Comparison of ENCODE assay signal across 22 cellular contexts in the genomic region with DNA sequence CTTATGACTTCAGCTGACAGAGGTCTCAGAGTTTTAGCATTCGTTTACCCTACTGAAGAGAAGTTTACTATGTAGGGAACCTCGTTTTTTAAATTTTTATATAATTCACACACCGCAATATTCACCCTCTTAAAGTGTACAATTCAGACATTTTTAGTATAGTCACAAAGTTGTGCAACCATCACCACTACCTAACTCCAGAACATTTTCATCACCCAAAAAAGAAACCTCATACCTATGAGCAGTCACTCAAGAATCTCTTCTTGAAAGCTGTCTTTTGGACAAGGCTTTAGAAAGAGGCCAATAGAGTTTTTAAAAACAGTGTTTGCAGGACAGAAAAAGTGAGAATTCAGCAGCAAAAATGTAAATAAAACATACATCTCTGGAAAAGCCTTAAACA.
"Had no signal": no experiment of that assay in that cellular context is flagged by ENCODE, and none has a peak within 500 bp of the region (broad histone marks: within the 10 kb centered on the region; RNA-seq: fewer than 3 reads in every experiment).

No MANE protein-coding gene starts in this region.

- ATAC-seq: activated CD8-positive, alpha-beta memory T cell treated with anti-CD3 and anti-CD28 coated beads, Interleukin-2, amount 10 ng/mL, durations not matched to agents 7 days and 5 days; activated CD8-positive, alpha-beta T cell treated with anti-CD3 and anti-CD28 coated beads for 36 hours; heart right ventricle; left colon; pancreas; psoas muscle; stimulated activated naive CD8-positive, alpha-beta T cell treated with anti-CD3 and anti-CD28 coated beads, Interleukin-15, Interleukin-2, amounts not matched to agents 100 U/mL and 50 U/mL, for 24 hours had no signal

- H3K4me3 Mint-ChIP-seq: activated CD8-positive, alpha-beta memory T cell treated with anti-CD3 and anti-CD28 coated beads, Interleukin-2, amount 10 ng/mL, durations not matched to agents 7 days and 5 days; activated CD8-positive, alpha-beta T cell treated with anti-CD3 and anti-CD28 coated beads for 36 hours; central memory CD8-positive, alpha-beta T cell; endodermal cell; memory B cell; nephron had no signal

- H3K9me3 Mint-ChIP-seq: activated CD8-positive, alpha-beta T cell treated with anti-CD3 and anti-CD28 coated beads for 36 hours; central memory CD8-positive, alpha-beta T cell; endodermal cell; memory B cell; nephron had no signal

- H3K4me1 Mint-ChIP-seq: activated CD8-positive, alpha-beta memory T cell treated with anti-CD3 and anti-CD28 coated beads, Interleukin-2, amount 10 ng/mL, durations not matched to agents 7 days and 5 days; central memory CD8-positive, alpha-beta T cell; endodermal cell; memory B cell; nephron had no signal

- H3K27ac ChIP-seq: ascending aorta, esophagus squamous epithelium, heart right ventricle, neutrophil, pancreas, psoas muscle, right atrium auricular region, upper lobe of left lung had no signal

- H3K9me3 ChIP-seq: ascending aorta, esophagus squamous epithelium, heart right ventricle, neutrophil, pancreas, psoas muscle, right atrium auricular region, upper lobe of left lung had no signal

- DNase-seq: activated CD4-positive, alpha-beta T cell treated with anti-CD3 and anti-CD28 coated beads for 48 hours; activated CD4-positive, CD25-positive, alpha-beta regulatory T cell; activated CD8-positive, alpha-beta memory T cell treated with anti-CD3 and anti-CD28 coated beads, Interleukin-2, amount 10 ng/mL, durations not matched to agents 7 days and 5 days; activated CD8-positive, alpha-beta T cell treated with anti-CD3 and anti-CD28 coated beads for 36 hours; activated naive CD4-positive, alpha-beta T cell treated with Interleukin-2 at 50 U/mL for 16 hours; cortex of kidney; endodermal cell; esophagus squamous epithelium; heart right ventricle; left colon; pancreas; psoas muscle; stimulated activated CD4-positive, alpha-beta T cell treated with anti-CD3 and anti-CD28 coated beads, Interleukin-4, amount 100 ng/mL, for 24 hours; stimulated activated naive CD8-positive, alpha-beta T cell treated with anti-CD3 and anti-CD28 coated beads, Interleukin-15, Interleukin-2, amounts not matched to agents 100 U/mL and 50 U/mL, for 24 hours; upper lobe of left lung had no signal

- H3K27me3 ChIP-seq: ascending aorta, esophagus squamous epithelium, heart right ventricle, neutrophil, pancreas, right atrium auricular region, upper lobe of left lung had no signal

- H3K27me3 Mint-ChIP-seq: activated CD8-positive, alpha-beta memory T cell treated with anti-CD3 and anti-CD28 coated beads, Interleukin-2, amount 10 ng/mL, durations not matched to agents 7 days and 5 days; activated CD8-positive, alpha-beta T cell treated with anti-CD3 and anti-CD28 coated beads for 36 hours; central memory CD8-positive, alpha-beta T cell; memory B cell had no signal

- FAIRE-seq: keratinocyte had no signal

- H3K4me3 ChIP-seq: ascending aorta, esophagus squamous epithelium, heart right ventricle, pancreas, psoas muscle, right atrium auricular region, upper lobe of left lung had no signal

- H3K27ac Mint-ChIP-seq: activated CD8-positive, alpha-beta memory T cell treated with anti-CD3 and anti-CD28 coated beads, Interleukin-2, amount 10 ng/mL, durations not matched to agents 7 days and 5 days; activated CD8-positive, alpha-beta T cell treated with anti-CD3 and anti-CD28 coated beads for 36 hours; endodermal cell; memory B cell; nephron had no signal

- H3K4me1 ChIP-seq: ascending aorta, esophagus squamous epithelium, pancreas, psoas muscle, right atrium auricular region, upper lobe of left lung had no signal
